In genomic region chr2:10478298-10478625, GRCh38 we compare ENCODE assay signal across 20 cellular contexts.
"Had no signal": no experiment of that assay in that cellular context is flagged by ENCODE, and none has a peak within 500 bp of the region (broad histone marks: within the 10 kb centered on the region; RNA-seq: fewer than 3 reads in every experiment).

No MANE protein-coding gene starts in this region.

- DNase-seq: activated CD4-positive, alpha-beta T cell treated with anti-CD3 and anti-CD28 coated beads for 4 hours; activated CD4-positive, alpha-beta T cell treated with anti-CD3 and anti-CD28 coated beads, Interleukin-2, amount 50 U/mL, for 48 hours; activated CD4-positive, CD25-positive, alpha-beta regulatory T cell; activated naive CD4-positive, alpha-beta T cell treated with anti-CD3 and anti-CD28 coated beads, Interleukin-2, amount 10 ng/mL, durations not matched to agents 7 days and 5 days; activated T-cell treated with anti-CD3 and anti-CD28 coated beads, Interleukin-2, amount 50 U/mL, for 48 hours; amygdala; erythroblast; foreskin fibroblast; heart right ventricle; islet precursor cell; left cardiac atrium; lower lobe of right lung; naive thymus-derived CD4-positive, alpha-beta T cell; ovary; right cardiac atrium had no signal

- H3K9me3 Mint-ChIP-seq: activated naive CD4-positive, alpha-beta T cell treated with anti-CD3 and anti-CD28 coated beads, Interleukin-2, amount 10 ng/mL, durations not matched to agents 7 days and 5 days; naive thymus-derived CD4-positive, alpha-beta T cell; stimulated activated memory B cell treated with anti-CD40 and anti-IgM and Interleukin-4, amounts not matched to agents 10 μg/mL and 1 μg/mL and 100 μg/mL, for 72 hours; T-helper 1 cell treated with Interleukin-12 subunit alpha and Interleukin-12 subunit beta and Interleukin-4 antibody, amounts not matched to agents 30 μg/mL and 1 μg/mL, for 36 hours; type B pancreatic cell had no signal

- H3K9me3 ChIP-seq: heart right ventricle, lower lobe of right lung, ovary, thoracic aorta had no signal

- H3K27ac ChIP-seq: heart right ventricle, lower lobe of right lung, ovary, skin epidermis, thoracic aorta had no signal

- H3K36me3 ChIP-seq: heart right ventricle, lower lobe of right lung, ovary, thoracic aorta had no signal

- ATAC-seq: heart right ventricle; left cardiac atrium; lower lobe of right lung; naive thymus-derived CD4-positive, alpha-beta T cell; right cardiac atrium; stimulated activated memory B cell treated with anti-CD40 and anti-IgM and Interleukin-4, amounts not matched to agents 10 μg/mL and 1 μg/mL and 100 μg/mL, for 72 hours had no signal

- H3K4me3 Mint-ChIP-seq: activated naive CD4-positive, alpha-beta T cell treated with anti-CD3 and anti-CD28 coated beads, Interleukin-2, amount 10 ng/mL, durations not matched to agents 7 days and 5 days; stimulated activated memory B cell treated with anti-CD40 and anti-IgM and Interleukin-4, amounts not matched to agents 10 μg/mL and 1 μg/mL and 100 μg/mL, for 72 hours; T-helper 1 cell treated with Interleukin-12 subunit alpha and Interleukin-12 subunit beta and Interleukin-4 antibody, amounts not matched to agents 30 μg/mL and 1 μg/mL, for 36 hours; type B pancreatic cell had no signal

- H3K27ac Mint-ChIP-seq: activated naive CD4-positive, alpha-beta T cell treated with anti-CD3 and anti-CD28 coated beads, Interleukin-2, amount 10 ng/mL, durations not matched to agents 7 days and 5 days; stimulated activated memory B cell treated with anti-CD40 and anti-IgM and Interleukin-4, amounts not matched to agents 10 μg/mL and 1 μg/mL and 100 μg/mL, for 72 hours; T-helper 1 cell treated with Interleukin-12 subunit alpha and Interleukin-12 subunit beta and Interleukin-4 antibody, amounts not matched to agents 30 μg/mL and 1 μg/mL, for 36 hours; type B pancreatic cell had no signal

- H3K4me1 ChIP-seq: heart right ventricle, lower lobe of right lung had no signal

- H3K36me3 Mint-ChIP-seq: activated naive CD4-positive, alpha-beta T cell treated with anti-CD3 and anti-CD28 coated beads, Interleukin-2, amount 10 ng/mL, durations not matched to agents 7 days and 5 days; naive thymus-derived CD4-positive, alpha-beta T cell; stimulated activated memory B cell treated with anti-CD40 and anti-IgM and Interleukin-4, amounts not matched to agents 10 μg/mL and 1 μg/mL and 100 μg/mL, for 72 hours; type B pancreatic cell had no signal

- H3K27me3 ChIP-seq: ovary had no signal

- H3K4me3 ChIP-seq: heart right ventricle, lower lobe of right lung, ovary, skin epidermis, thoracic aorta had no signal
